17 cellular contexts compared by ENCODE assay signal in genomic region chr1:31913968-31914367, GRCh38. TPM values are rescaled to one million over a fixed set of nuclear protein-coding genes. Genes with fewer than 3 reads are reported as not detected.
DNase-seq lines count a peak whose midpoint lies in the region; ATAC-seq and TF ChIP-seq lines count a peak whose summit lies in the region.
"Had no signal": no experiment of that assay in that cellular context is flagged by ENCODE, and none has a peak within 500 bp of the region (broad histone marks: within the 10 kb centered on the region; RNA-seq: fewer than 3 reads in every experiment).

No MANE protein-coding gene starts in this region.

- peaks cover 92% of the 10 kb centered on the region for H3K36me3 Mint-ChIP-seq in stimulated activated naive CD8-positive, alpha-beta T cell treated with anti-CD3 and anti-CD28 coated beads, Interleukin-15, Interleukin-2, amounts not matched to agents 100 ng/mL and 50 ng/mL, for 24 hours (ENCODE audit: low read depth)
- peaks cover 87% of the 10 kb centered on the region for H3K36me3 Mint-ChIP-seq in activated B cell treated with CpG ODN at 0.5 μM for 24 hours (ENCODE audit: low read depth)
- peaks cover 67% of the 10 kb centered on the region for H3K36me3 Mint-ChIP-seq in endodermal cell (ENCODE audit: low read depth)

- H3K27ac ChIP-seq in endodermal cell (ENCODE audit: low read depth, low read length) = no peak overlapping the region
- H3K27ac ChIP-seq: VCaP had no signal

- DNase-seq in stimulated activated naive CD8-positive, alpha-beta T cell treated with anti-CD3 and anti-CD28 coated beads, Interleukin-15, Interleukin-2, amounts not matched to agents 100 U/mL and 50 U/mL, for 24 hours = no peak
- DNase-seq in activated B cell treated with CpG ODN at 0.5 μM for 24 hours (no peak), endodermal cell (no peak), amniotic stem cell (lab: John Stamatoyannopoulos, UW) (no peak), OCI-M1 (lab: John Stamatoyannopoulos, UW) (no peak)
- DNase-seq: activated CD8-positive, alpha-beta memory T cell treated with anti-CD3 and anti-CD28 coated beads for 24 hours; activated effector memory CD4-positive, alpha-beta T cell treated with anti-CD3 and anti-CD28 coated beads, Interleukin-2, amount 50 U/mL, for 16 hours; COR-L47; glutamatergic neuron; NCI-H1105 treated with DMSO at 0.1 percent for 48 hours; NCI-H526; SHP77 treated with DMSO at 0.1 percent for 48 hours; stimulated activated CD4-positive, alpha-beta T cell treated with anti-CD3 and anti-CD28 coated beads, Interleukin-4, amount 100 ng/mL, for 1 hour had no signal

- H3K4me3 ChIP-seq in endodermal cell (ENCODE audit: low read length) = peak overlapping the region; percentile 53
- H3K4me3 ChIP-seq: smooth muscle cell had no signal

- intact Hi-C loops in activated B cell treated with CpG ODN at 0.5 μM for 24 hours (cut with micrococcal nuclease) = loop anchor here (2.0 kb wide), 2 partner anchors 13 to 21 kb away; no protein-coding TSS in a partner anchor

- H3K27me3 Mint-ChIP-seq in stimulated activated naive CD8-positive, alpha-beta T cell treated with anti-CD3 and anti-CD28 coated beads, Interleukin-15, Interleukin-2, amounts not matched to agents 100 ng/mL and 50 ng/mL, for 24 hours = no peaks in the 10 kb centered on the region
- H3K27me3 Mint-ChIP-seq in activated B cell treated with CpG ODN at 0.5 μM for 24 hours = no peaks in the 10 kb centered on the region
- no peaks in the 10 kb centered on the region for H3K27me3 Mint-ChIP-seq in endodermal cell (ENCODE audit: insufficient read depth)

- peak overlapping the region; percentile 39 for H3K27ac Mint-ChIP-seq in stimulated activated naive CD8-positive, alpha-beta T cell treated with anti-CD3 and anti-CD28 coated beads, Interleukin-15, Interleukin-2, amounts not matched to agents 100 ng/mL and 50 ng/mL, for 24 hours
- peak overlapping the region; percentile 82 for H3K27ac Mint-ChIP-seq in activated B cell treated with CpG ODN at 0.5 μM for 24 hours
- H3K27ac Mint-ChIP-seq in endodermal cell = no peak overlapping the region

- POLR2A ChIA-PET in activated B cell treated with CpG ODN at 0.5 μM for 24 hours (lab: Charles Lee) = interaction anchor here (0.9 to 2.6 kb wide), 8 partner anchors 10 to 125 kb away, joined by 3 to 14 read pairs (median 6); partner anchors contain the start of gene PTP4A2

- no peak overlapping the region for H3K9ac ChIP-seq in endodermal cell (ENCODE audit: extremely low read depth, low read length, poor library complexity, severe bottlenecking)

- peaks cover 69% of the 10 kb centered on the region for H3K4me1 Mint-ChIP-seq in stimulated activated naive CD8-positive, alpha-beta T cell treated with anti-CD3 and anti-CD28 coated beads, Interleukin-15, Interleukin-2, amounts not matched to agents 100 ng/mL and 50 ng/mL, for 24 hours (ENCODE audit: low read depth)
- H3K4me1 Mint-ChIP-seq in activated B cell treated with CpG ODN at 0.5 μM for 24 hours = peaks cover 39% of the 10 kb centered on the region
- peaks cover 29% of the 10 kb centered on the region for H3K4me1 Mint-ChIP-seq in endodermal cell

- TF ChIP-seq CTCF in activated B cell treated with CpG ODN at 0.5 μM for 24 hours (IDR thresholded peaks at IDR 0.05) (no peak), endodermal cell (conservative IDR thresholded peaks at IDR 0.05) (no peak)

- no peak overlapping the region for H3K4me3 Mint-ChIP-seq in stimulated activated naive CD8-positive, alpha-beta T cell treated with anti-CD3 and anti-CD28 coated beads, Interleukin-15, Interleukin-2, amounts not matched to agents 100 ng/mL and 50 ng/mL, for 24 hours
- H3K4me3 Mint-ChIP-seq in activated B cell treated with CpG ODN at 0.5 μM for 24 hours (no peak overlapping the region), endodermal cell (no peak overlapping the region)

- CTCF ChIA-PET in activated B cell treated with CpG ODN at 0.5 μM for 24 hours (lab: Charles Lee) = interaction anchor here (1.3 to 2.4 kb wide), 3 partner anchors 42 to 53 kb away, joined by 3 to 9 read pairs (median 9); no protein-coding TSS in a partner anchor

- no peaks in the 10 kb centered on the region for H3K9me3 Mint-ChIP-seq in stimulated activated naive CD8-positive, alpha-beta T cell treated with anti-CD3 and anti-CD28 coated beads, Interleukin-15, Interleukin-2, amounts not matched to agents 100 ng/mL and 50 ng/mL, for 24 hours
- H3K9me3 Mint-ChIP-seq in activated B cell treated with CpG ODN at 0.5 μM for 24 hours = peaks cover 2% of the 10 kb centered on the region
- H3K9me3 Mint-ChIP-seq in endodermal cell = no peaks in the 10 kb centered on the region

- no peaks in the 10 kb centered on the region for H3K27me3 ChIP-seq in endodermal cell (ENCODE audit: control insufficient read depth, insufficient read depth, low read length, poor library complexity, severe bottlenecking)

- 75 to 91% methylated on average over 2 to 3 of the region's 3 CpGs for WGBS in endodermal cell (ENCODE audit: insufficient coverage in 1 of 2, insufficient read length in 1 of 2), 2 experiments

- H3K9me3 ChIP-seq in endodermal cell (ENCODE audit: control insufficient read depth, low read length) = peaks cover 29% of the 10 kb centered on the region

- H3K4me1 ChIP-seq in endodermal cell (ENCODE audit: control insufficient read depth, insufficient read depth, low read length) = peaks cover 7% of the 10 kb centered on the region

- H3K36me3 ChIP-seq in endodermal cell (ENCODE audit: control insufficient read depth, insufficient read depth, low read length) = peaks cover 80% of the 10 kb centered on the region

- ATAC-seq in stimulated activated naive CD8-positive, alpha-beta T cell treated with anti-CD3 and anti-CD28 coated beads, Interleukin-15, Interleukin-2, amounts not matched to agents 100 U/mL and 50 U/mL, for 24 hours = no peak
- ATAC-seq in activated B cell treated with CpG ODN at 0.5 μM for 24 hours (ENCODE audit: low read depth) (no peak), GM19324 (IDR thresholded peaks at IDR 0.05; ENCODE audit: low FRiP score, unreplicated experiment) (no peak)

RNA-seq across cellular contexts. Expression of gene PTP4A2, which starts 24.2 kb away (rescaled TPM):
- total RNA-seq in activated B cell treated with CpG ODN at 0.5 μM for 24 hours (249 and 275 TPM in 2 replicates), endodermal cell (100 to 1,000 TPM; 211 TPM)
- polyA plus RNA-seq in endodermal cell (2013, experiment 1 of 2) = 159 TPM
- 160 TPM for polyA plus RNA-seq in endodermal cell (2013, experiment 2 of 2)
